ENCODE assay signal across 28 cellular contexts in the genomic region with DNA sequence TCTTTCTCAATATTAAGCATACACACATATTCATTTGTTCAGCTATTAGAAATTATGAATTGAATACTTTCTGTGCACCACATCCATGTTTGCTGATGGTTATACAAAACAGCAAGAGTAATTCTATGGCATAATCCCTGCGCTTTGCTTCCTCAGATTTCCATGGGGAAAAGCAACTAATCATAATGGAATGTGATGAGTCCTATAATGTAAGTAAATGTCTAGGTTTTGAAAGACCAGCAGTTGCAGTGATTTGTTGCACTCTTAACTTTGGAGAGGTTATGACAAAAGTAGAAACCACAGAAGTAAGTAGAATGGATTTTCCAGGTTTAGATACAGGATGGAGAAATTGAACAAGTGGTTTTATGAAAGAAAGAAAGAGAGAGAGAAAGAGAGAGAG.
"Had no signal": no experiment of that assay in that cellular context is flagged by ENCODE, and none has a peak within 500 bp of the region (broad histone marks: within the 10 kb centered on the region; RNA-seq: fewer than 3 reads in every experiment).

No MANE protein-coding gene starts in this region.

- FAIRE-seq: kidney, small intestine had no signal

- H3K27ac ChIP-seq: cardiac muscle cell, heart left ventricle, neutrophil, ovary, prostate gland, sigmoid colon, upper lobe of left lung had no signal

- DNase-seq: activated CD4-positive, alpha-beta memory T cell treated with anti-CD3 and anti-CD28 coated beads for 36 hours; activated CD4-positive, alpha-beta T cell treated with anti-CD3 and anti-CD28 coated beads, Interleukin-2, amount 10 ng/mL, durations not matched to agents 24 days and 14 days; activated CD4-positive, CD25-positive, alpha-beta regulatory T cell treated with anti-CD3 and anti-CD28 coated beads, Interleukin-2, amount 50 U/mL, for 72 hours; activated naive CD4-positive, alpha-beta T cell treated with Interleukin-2 at 50 U/mL for 16 hours; activated T-cell treated with anti-CD3 and anti-CD28 coated beads, Interleukin-2, amount 50 U/mL, for 4 hours; anterior cingulate cortex; cortex of kidney; effector memory CD8-positive, alpha-beta T cell; foreskin fibroblast; heart left ventricle; hypothalamus; immature natural killer cell; kidney; left colon; naive B cell; nephron progenitor cell; ovary; retina; sigmoid colon; small intestine; stimulated activated CD4-positive, alpha-beta T cell treated with anti-CD3 and anti-CD28 coated beads, Interleukin-4, amount 100 ng/mL, for 24 hours; substantia nigra; T-helper 17 cell; upper lobe of left lung had no signal

- ATAC-seq: activated T-cell treated with anti-CD3 and anti-CD28 coated beads, Interleukin-2, amount 50 U/mL, for 4 hours; effector memory CD8-positive, alpha-beta T cell; heart left ventricle; left colon; stimulated activated effector memory CD8-positive, alpha-beta T cell treated with anti-CD3 and anti-CD28 coated beads, Interleukin-12 subunit alpha, Interleukin-12 subunit beta, amount 100 ng/mL, for 72 hours; T-helper 17 cell had no signal

- H3K4me1 ChIP-seq: heart left ventricle, prostate gland, sigmoid colon, upper lobe of left lung had no signal

- H3K9me3 ChIP-seq: heart left ventricle, neutrophil, ovary, prostate gland, upper lobe of left lung had no signal

- H3K4me3 ChIP-seq: cardiac muscle cell, heart left ventricle, ovary, prostate gland, sigmoid colon, upper lobe of left lung had no signal

- H3K27me3 ChIP-seq: cardiac muscle cell, heart left ventricle, neutrophil, ovary, sigmoid colon, upper lobe of left lung had no signal

- H3K36me3 ChIP-seq: cardiac muscle cell, heart left ventricle, neutrophil, ovary, prostate gland, sigmoid colon, upper lobe of left lung had no signal
